In the genomic region with DNA sequence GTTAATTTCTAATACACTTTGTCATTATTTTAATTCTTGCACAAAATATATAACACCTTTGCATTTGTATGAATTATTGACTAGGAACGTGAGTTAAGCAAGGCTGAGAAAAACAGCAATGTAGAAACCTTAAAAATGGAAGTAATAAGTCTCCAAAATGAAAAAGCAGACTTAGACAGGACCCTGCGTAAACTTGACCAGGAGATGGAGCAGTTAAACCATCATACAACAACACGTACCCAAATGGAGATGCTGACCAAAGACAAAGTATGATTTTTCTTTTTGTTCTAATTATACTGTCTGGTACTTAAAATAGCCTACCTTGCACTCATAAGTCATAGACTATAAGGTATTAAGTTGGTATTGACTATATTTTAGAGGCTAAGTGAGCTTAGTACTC, we compare ENCODE assay signal across 14 cellular contexts. TPM values are rescaled to one million over a fixed set of nuclear protein-coding genes. Genes with fewer than 3 reads are reported as not detected.
DNase-seq lines count a peak whose midpoint lies in the region; ATAC-seq and TF ChIP-seq lines count a peak whose summit lies in the region.
"Had no signal": no experiment of that assay in that cellular context is flagged by ENCODE, and none has a peak within 500 bp of the region (broad histone marks: within the 10 kb centered on the region; RNA-seq: fewer than 3 reads in every experiment).

No MANE protein-coding gene starts in this region.

- no peak overlapping the region for H3K27ac Mint-ChIP-seq in stimulated activated naive CD8-positive, alpha-beta T cell treated with anti-CD3 and anti-CD28 coated beads, Interleukin-15, amount 100 ng/mL, for 72 hours
- H3K27ac Mint-ChIP-seq: natural killer cell had no signal

- TF ChIP-seq RAD21 in neural cell (conservative IDR thresholded peaks at IDR 0.05), result no peak

- no peak overlapping the region for H3K4me2 ChIP-seq in neural cell (ENCODE audit: low read length)

- TF ChIP-seq CTCF in neural cell (IDR thresholded peaks at IDR 0.05; ENCODE audit: poor library complexity, severe bottlenecking), result peak; percentile 27

- H3K9me3 ChIP-seq in neural cell (ENCODE audit: low read length), result no peaks in the 10 kb centered on the region
- H3K9me3 ChIP-seq: body of pancreas, SJCRH30 had no signal

- H3K27me3 Mint-ChIP-seq in stimulated activated naive CD8-positive, alpha-beta T cell treated with anti-CD3 and anti-CD28 coated beads, Interleukin-15, amount 100 ng/mL, for 72 hours, result no peaks in the 10 kb centered on the region

- H2AFZ ChIP-seq in neural cell (ENCODE audit: low read depth, low read length), result no peak overlapping the region

- no peaks in the 10 kb centered on the region for H3K36me3 ChIP-seq in neural cell (ENCODE audit: insufficient read depth, low read length)

- H3K79me2 ChIP-seq in neural cell (replicated peaks; ENCODE audit: insufficient read depth, low read length), result no peaks in the 10 kb centered on the region

- H3K9ac ChIP-seq in neural cell (ENCODE audit: low read length), result no peak overlapping the region

- H3K4me3 Mint-ChIP-seq in stimulated activated naive CD8-positive, alpha-beta T cell treated with anti-CD3 and anti-CD28 coated beads, Interleukin-15, amount 100 ng/mL, for 72 hours, result no peak overlapping the region
- H3K4me3 Mint-ChIP-seq: natural killer cell had no signal

- no peaks in the 10 kb centered on the region for H3F3A ChIP-seq in neural cell (ENCODE audit: insufficient read depth, low read length, poor library complexity, severe bottlenecking)

- no peaks in the 10 kb centered on the region for H4K20me1 ChIP-seq in neural cell (ENCODE audit: insufficient read depth)

- H3K27ac ChIP-seq in neural cell (ENCODE audit: low read length), result no peak overlapping the region
- H3K27ac ChIP-seq: 22Rv1, SJCRH30 had no signal

- H3K27me3 ChIP-seq in neural cell (ENCODE audit: insufficient read depth, low read depth, low read length), result no peaks in the 10 kb centered on the region
- H3K27me3 ChIP-seq: body of pancreas, SJCRH30 had no signal

- no peaks in the 10 kb centered on the region for H3K4me1 Mint-ChIP-seq in stimulated activated naive CD8-positive, alpha-beta T cell treated with anti-CD3 and anti-CD28 coated beads, Interleukin-15, amount 100 ng/mL, for 72 hours
- H3K4me1 Mint-ChIP-seq: natural killer cell had no signal

- H3K9me2 ChIP-seq in neural cell (ENCODE audit: insufficient read depth, low read length), result no peaks in the 10 kb centered on the region

- H3K4me3 ChIP-seq in neural cell (ENCODE audit: low read length), result no peak overlapping the region
- H3K4me3 ChIP-seq: body of pancreas, SJCRH30 had no signal

- TF ChIP-seq EP300 in neural cell (conservative IDR thresholded peaks at IDR 0.05; ENCODE audit: poor library complexity, severe bottlenecking), result no peak

- ATAC-seq in stimulated activated naive CD8-positive, alpha-beta T cell treated with anti-CD3 and anti-CD28 coated beads, Interleukin-15, amount 100 ng/mL, for 72 hours, result no peak
- ATAC-seq: body of pancreas, natural killer cell had no signal

- H3K9me3 Mint-ChIP-seq in stimulated activated naive CD8-positive, alpha-beta T cell treated with anti-CD3 and anti-CD28 coated beads, Interleukin-15, amount 100 ng/mL, for 72 hours, result no peaks in the 10 kb centered on the region
- H3K9me3 Mint-ChIP-seq: natural killer cell had no signal

- DNase-seq in DMS53 (lab: John Stamatoyannopoulos, UW), result peak; percentile 8
- no peak for DNase-seq in DMS53 treated with DMSO at 0.1 percent for 48 hours (lab: John Stamatoyannopoulos, UW; ENCODE audit: unreplicated experiment)
- peak; percentile 21 for DNase-seq in M059J (ENCODE audit: low read depth)
- DNase-seq in dermis blood vessel endothelial cell, result peak; percentile 61
- DNase-seq in stimulated activated naive CD8-positive, alpha-beta T cell treated with anti-CD3 and anti-CD28 coated beads, Interleukin-15, amount 100 ng/mL, for 72 hours, result no peak
- no peak for DNase-seq in germinal center (ENCODE audit: low spot score)
- no peak for DNase-seq in activated naive CD4-positive, alpha-beta T cell (lab: John Stamatoyannopoulos, UW)
- DNase-seq: activated CD4-positive, CD25-positive, alpha-beta regulatory T cell; body of pancreas; natural killer cell; NCI-H1105 had no signal

TF ChIP-seq in neural cell, 6 proteins besides CTCF, POLR2A, EP300 and RAD21:
- TF ChIP-seq TAF1 (IDR thresholded peaks at IDR 0.05; ENCODE audit: low read depth) (no peak), EZH2 (IDR thresholded peaks at IDR 0.05; ENCODE audit: borderline replicate concordance, insufficient read depth, low read length, poor library complexity, severe bottlenecking) (no peak), REST (IDR thresholded peaks at IDR 0.05; ENCODE audit: borderline replicate concordance) (no peak), MXI1 (conservative IDR thresholded peaks at IDR 0.05; ENCODE audit: poor library complexity, severe bottlenecking) (no peak), SMC3 (conservative IDR thresholded peaks at IDR 0.05; ENCODE audit: poor library complexity) (no peak), POLR2AphosphoS5 (IDR thresholded peaks at IDR 0.05) (no peak)

RNA-seq across cellular contexts. Expression of gene RAD50, which starts 34.4 kb away (rescaled TPM):
- 11.6 and 14.3 TPM in 2 replicates for total RNA-seq in M059J (2014; rRNA removed; shearing (Covaris generic))
- 12.6 and 22.0 TPM in 2 replicates for total RNA-seq in dermis blood vessel endothelial cell
- 6.7 and 7.5 TPM in 2 replicates for polyA plus RNA-seq in neural cell
- polyA minus RNA-seq in neural cell, result 27.5 and 30.1 TPM in 2 replicates

RNA-seq across cellular contexts. Expression of gene IL5, which starts 47.8 kb away (rescaled TPM):
- not detected in 2 replicates for total RNA-seq in M059J (2014; rRNA removed; shearing (Covaris generic))
- not detected in 2 replicates for total RNA-seq in dermis blood vessel endothelial cell
- polyA plus RNA-seq in neural cell, result not detected in 2 replicates
- not detected in 2 replicates for polyA minus RNA-seq in neural cell
- total RNA-seq: body of pancreas, natural killer cell, SJCRH30 had no signal

Comparison
In these comparisons a context has a peak if more than half of its experiments do, and no peak if none do; other contexts are left out.
1. DNase-seq: peak in DMS53 (single experiment), M059J (single experiment) and dermis blood vessel endothelial cell (single experiment); none in DMS53 treated with DMSO at 0.1 percent for 48 hours (single experiment), stimulated activated naive CD8-positive, alpha-beta T cell treated with anti-CD3 and anti-CD28 coated beads, Interleukin-15, amount 100 ng/mL, for 72 hours (0 of 2), germinal center (single experiment) and activated naive CD4-positive, alpha-beta T cell (0 of 4).